ENCODE assay signal across 11 cellular contexts in the genomic region with DNA sequence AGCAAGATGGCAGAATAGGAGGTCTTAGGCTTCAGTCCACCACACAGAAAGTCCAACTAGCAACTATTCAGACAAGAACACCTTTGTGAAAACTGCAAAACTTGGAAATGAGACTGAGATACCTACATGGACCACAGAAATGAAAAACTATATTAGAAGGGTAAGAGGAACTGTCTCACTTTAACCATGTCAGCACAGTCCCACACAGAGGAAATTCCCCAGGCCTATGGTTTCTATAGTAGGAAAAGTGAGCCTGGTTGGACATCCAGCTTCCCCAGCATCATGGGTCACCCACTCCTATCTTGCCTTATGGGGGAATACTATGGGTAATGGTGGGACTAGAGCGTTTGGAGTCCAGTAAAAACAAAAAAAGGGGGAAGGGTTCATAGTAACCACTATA.
"Had no signal": no experiment of that assay in that cellular context is flagged by ENCODE, and none has a peak within 500 bp of the region (broad histone marks: within the 10 kb centered on the region; RNA-seq: fewer than 3 reads in every experiment).

No MANE protein-coding gene starts in this region.

- H3K4me3 ChIP-seq: heart right ventricle, left lung, sigmoid colon, tibial artery had no signal

- H3K27ac ChIP-seq: heart right ventricle, left lung, sigmoid colon, tibial artery had no signal

- H3K36me3 ChIP-seq: heart right ventricle, left lung, sigmoid colon, tibial artery had no signal

- H3K4me1 ChIP-seq: heart right ventricle, left lung, sigmoid colon had no signal

- H3K4me3 Mint-ChIP-seq: activated CD4-positive, alpha-beta memory T cell treated with anti-CD3 and anti-CD28 coated beads for 36 hours; activated naive CD4-positive, alpha-beta T cell treated with anti-CD3 and anti-CD28 coated beads for 36 hours; neural crest cell had no signal

- H3K27me3 Mint-ChIP-seq: activated CD4-positive, alpha-beta memory T cell treated with anti-CD3 and anti-CD28 coated beads for 36 hours had no signal

- H3K27ac Mint-ChIP-seq: activated CD4-positive, alpha-beta memory T cell treated with anti-CD3 and anti-CD28 coated beads for 36 hours; activated naive CD4-positive, alpha-beta T cell treated with anti-CD3 and anti-CD28 coated beads for 36 hours had no signal

- ATAC-seq: heart right ventricle, left lung had no signal

- H3K27me3 ChIP-seq: heart right ventricle, left lung, sigmoid colon, tibial artery had no signal

- H3K9me3 ChIP-seq: heart right ventricle, left lung, sigmoid colon, tibial artery had no signal

- DNase-seq: heart right ventricle; left lung; mesendoderm; SHP77; sigmoid colon; stimulated activated CD4-positive, alpha-beta T cell treated with anti-CD3 and anti-CD28 coated beads, Interleukin-12 subunit alpha, Interleukin-12 subunit beta, amount 100 ng/mL, for 4 hours; stimulated activated CD4-positive, alpha-beta T cell treated with anti-CD3 and anti-CD28 coated beads, Interleukin-2, amount 100 ng/mL, for 48 hours; tibial artery had no signal
